14 cellular contexts compared by ENCODE assay signal in genomic region chr1:209879539-209879938, GRCh38. TPM values are rescaled to one million over a fixed set of nuclear protein-coding genes. Genes with fewer than 3 reads are reported as not detected.
A peak's percentile ranks its signal among the peaks of the same experiment; 100 is the strongest.
DNase-seq lines count a peak whose midpoint lies in the region; ATAC-seq and TF ChIP-seq lines count a peak whose summit lies in the region.
"Had no signal": no experiment of that assay in that cellular context is flagged by ENCODE, and none has a peak within 500 bp of the region (broad histone marks: within the 10 kb centered on the region; RNA-seq: fewer than 3 reads in every experiment).

No MANE protein-coding gene starts in this region.

- ATAC-seq in GM21381 (IDR thresholded peaks at IDR 0.05; ENCODE audit: unreplicated experiment): no peak
- ATAC-seq: activated T-helper 17 cell treated with anti-CD3 and anti-CD28 coated beads, Interleukin-2, amount 50 U/mL, for 72 hours; CD8-positive, alpha-beta T cell; right cardiac atrium had no signal

- no peak overlapping the region for H3K23ac ChIP-seq in mesendoderm (ENCODE audit: low read length)

- no peak overlapping the region for H2BK5ac ChIP-seq in mesendoderm (ENCODE audit: low read length)

- H2AK5ac ChIP-seq in mesendoderm (ENCODE audit: low read length): no peak overlapping the region

- no peak overlapping the region for H3K18ac ChIP-seq in mesendoderm (ENCODE audit: low read length)

- no peak overlapping the region for H3K27ac ChIP-seq in testis
- H3K27ac ChIP-seq in mesendoderm (ENCODE audit: low read depth, low read length): no peak overlapping the region
- H3K27ac ChIP-seq in tibial artery: no peak overlapping the region

- H3K4me1 ChIP-seq in testis (no peaks in the 10 kb centered on the region), mesendoderm (ENCODE audit: control insufficient read depth, low read depth, low read length) (no peaks in the 10 kb centered on the region), tibial artery (peaks cover 0 to 4% (median 0%) of the 10 kb centered on the region in 4 donors)

- H3K27me3 ChIP-seq in testis: no peaks in the 10 kb centered on the region
- H3K27me3 ChIP-seq in mesendoderm (ENCODE audit: insufficient read depth, low read length, poor library complexity): no peaks in the 10 kb centered on the region
- H3K27me3 ChIP-seq in tibial artery: peaks cover 0 to 17% of the 10 kb centered on the region in 2 donors

- no peak overlapping the region for H2BK15ac ChIP-seq in mesendoderm (replicated peaks; ENCODE audit: low read depth)

- no peak for TF ChIP-seq POLR2A in testis (IDR thresholded peaks at IDR 0.05)

- H3K9ac ChIP-seq in mesendoderm (ENCODE audit: low read length): no peak overlapping the region

- H3K4ac ChIP-seq in mesendoderm (ENCODE audit: low read depth, low read length): no peak overlapping the region

- H4K5ac ChIP-seq in mesendoderm (ENCODE audit: low read length): no peak overlapping the region

- H3K9me3 ChIP-seq in testis (no peaks in the 10 kb centered on the region), tibial artery (no peaks in the 10 kb centered on the region)

- WGBS in testis, 2 donors: 62 to 69% methylated on average over 12 of the region's 12 CpGs
- no CpG with 5 or more reads among the region's 12 CpGs for WGBS in mesendoderm (ENCODE audit: extremely low coverage, insufficient coverage, low lambda C conversion rate)

- DNase-seq in COLO829 (ENCODE audit: low spot score) (peak; percentile 69), NCI-H1694 (lab: John Stamatoyannopoulos, UW) (peak; percentile 93), anterior cingulate cortex (lab: John Stamatoyannopoulos, UW) (peak in 44 of 58 donors; percentile 16 to 88 (median 56)), kidney tubule cell (ENCODE audit: low spot score) (peak; percentile 91), testis (no peak), mesendoderm (no peak), tibial artery (no peak)
- DNase-seq: CD8-positive, alpha-beta T cell; effector memory CD4-positive, alpha-beta T cell; HCEC 1CT; right cardiac atrium; stimulated activated CD8-positive, alpha-beta memory T cell treated with anti-CD3 and anti-CD28 coated beads, Interleukin-4, amount 100 ng/mL, for 48 hours had no signal

- intact Hi-C loops in testis (cut with DNase I; ENCODE audit: low total_unique reads) (no loop called here), tibial artery (cut with DNase I; ENCODE audit: low total_unique reads) (no loop called here)

- no peak overlapping the region for H4K8ac ChIP-seq in mesendoderm (ENCODE audit: low read depth, low read length)

- no peak overlapping the region for H3K4me2 ChIP-seq in mesendoderm (ENCODE audit: low read length)

- no peaks in the 10 kb centered on the region for H3K79me2 ChIP-seq in mesendoderm (ENCODE audit: control insufficient read depth, insufficient read depth, low read length)

- H2BK120ac ChIP-seq in mesendoderm (ENCODE audit: low read depth, low read length): no peak overlapping the region

- no peak overlapping the region for H3K56ac ChIP-seq in mesendoderm (ENCODE audit: low read length)

- no peak for TF ChIP-seq CTCF in testis (IDR thresholded peaks at IDR 0.05)
- no peak for TF ChIP-seq CTCF in tibial artery (IDR thresholded peaks at IDR 0.05)

- H3K79me1 ChIP-seq in mesendoderm (ENCODE audit: low read length): no peaks in the 10 kb centered on the region

- H3K4me3 ChIP-seq in testis (no peak overlapping the region), mesendoderm (ENCODE audit: low read length) (no peak overlapping the region), tibial artery (no peak overlapping the region)

- H3K36me3 ChIP-seq in testis (ENCODE audit: low read depth, missing control alignments) (no peaks in the 10 kb centered on the region), mesendoderm (ENCODE audit: control insufficient read depth, insufficient read depth, low read length) (no peaks in the 10 kb centered on the region), tibial artery (no peaks in the 10 kb centered on the region)

RNA-seq across cellular contexts. Expression of gene UTP25, which starts 51.8 kb away (rescaled TPM):
- total RNA-seq in testis: 1 to 10 TPM; 7.1 to 7.7 TPM
- 4.0 TPM for polyA plus RNA-seq in testis (ENCODE audit: insufficient read depth, low read depth, low replicate concordance)
- 7.3 TPM for polyA plus RNA-seq in mesendoderm (2013, experiment 1 of 2)
- polyA plus RNA-seq in mesendoderm (2013, experiment 2 of 2): 7.1 TPM

RNA-seq across cellular contexts. Expression of gene SYT14, which starts 58.5 kb away (rescaled TPM):
- total RNA-seq in testis: 10 to 100 TPM; 10.8 to 11.3 TPM
- 3.4 TPM for polyA plus RNA-seq in testis (ENCODE audit: insufficient read depth, low read depth, low replicate concordance)
- polyA plus RNA-seq in mesendoderm (2013, experiment 1 of 2): 4.3 TPM
- 4.1 TPM for polyA plus RNA-seq in mesendoderm (2013, experiment 2 of 2)
- total RNA-seq: activated T-helper 17 cell treated with anti-CD3 and anti-CD28 coated beads, Interleukin-2, amount 50 U/mL, for 72 hours; CD8-positive, alpha-beta T cell had no signal

Comparison
In these comparisons a context has a peak if more than half of its experiments do, and no peak if none do; other contexts are left out.
1. DNase-seq: peak in COLO829 (single experiment), NCI-H1694 (single experiment), anterior cingulate cortex (44 of 58) and kidney tubule cell (single experiment); none in testis (single experiment), mesendoderm (single experiment) and tibial artery (0 of 2).